In genomic region chr12:109726106-109726497, GRCh38 we compare ENCODE assay signal across 1 cellular context.
TF ChIP-seq lines count a peak whose summit lies in the region.

No MANE protein-coding gene starts in this region.

TF ChIP-seq in IMR-90, 13 proteins besides CTCF, POLR2A, EP300 and RAD21 (continued from another document):
- TF ChIP-seq USF2 (IDR thresholded peaks at IDR 0.05; ENCODE audit: low read depth, low read length) (no peak), RCOR1 (IDR thresholded peaks at IDR 0.05; ENCODE audit: insufficient replicate concordance, low read length) (no peak)
